In the genomic region with DNA sequence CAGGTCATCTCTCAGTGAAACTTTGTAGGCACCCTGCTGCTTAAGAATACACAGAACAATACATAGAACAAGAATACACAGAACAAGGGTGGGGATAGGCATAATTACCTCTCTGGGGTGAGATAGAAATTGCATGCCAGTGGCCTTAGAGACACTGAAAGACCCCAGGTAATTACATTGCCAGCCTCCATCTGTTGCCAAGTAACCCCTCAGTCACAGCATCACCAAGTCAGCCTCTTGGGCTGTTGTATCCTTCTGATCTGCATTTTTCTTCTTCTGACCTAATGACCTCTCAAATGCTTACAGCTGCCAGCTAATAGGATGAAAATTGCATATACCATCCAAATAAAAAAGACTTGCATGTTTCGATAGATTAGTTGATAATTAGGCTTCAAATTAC, we compare ENCODE assay signal across 17 cellular contexts.
"Had no signal": no experiment of that assay in that cellular context is flagged by ENCODE, and none has a peak within 500 bp of the region (broad histone marks: within the 10 kb centered on the region; RNA-seq: fewer than 3 reads in every experiment).

No MANE protein-coding gene starts in this region.

- DNase-seq: activated B cell treated with CpG ODN at 0.5 μM for 24 hours; activated CD4-positive, alpha-beta T cell treated with anti-CD3 and anti-CD28 coated beads for 48 hours; activated CD8-positive, alpha-beta memory T cell treated with anti-CD3 and anti-CD28 coated beads, Interleukin-2, amount 50 U/mL, for 4 hours; activated CD8-positive, alpha-beta T cell treated with anti-CD3 and anti-CD28 coated beads, Interleukin-2, amount 10 ng/mL, durations not matched to agents 7 days and 5 days; activated effector memory CD4-positive, alpha-beta T cell treated with anti-CD3 and anti-CD28 coated beads, Interleukin-2, amount 50 U/mL, for 16 hours; activated T-cell treated with anti-CD3 and anti-CD28 coated beads, Interleukin-2, amount 50 U/mL, for 48 hours; adrenal gland; caudate nucleus; effector CD4-positive, alpha-beta T cell; foreskin keratinocyte; glutamatergic neuron; pancreas; sigmoid colon; stimulated activated CD4-positive, alpha-beta T cell treated with anti-CD3 and anti-CD28 coated beads, Interleukin-1b, Interleukin-23, amount 100 ng/mL, for 48 hours had no signal

- H3K4me1 ChIP-seq: foreskin keratinocyte, pancreas, sigmoid colon had no signal

- H3K27me3 ChIP-seq: adrenal gland, foreskin keratinocyte, pancreas, sigmoid colon had no signal

- H3K4me3 ChIP-seq: adrenal gland, coronary artery, pancreas, sigmoid colon, thoracic aorta had no signal

- H3K27ac ChIP-seq: adrenal gland, coronary artery, foreskin keratinocyte, pancreas, sigmoid colon, thoracic aorta had no signal

- ATAC-seq: activated CD8-positive, alpha-beta T cell treated with anti-CD3 and anti-CD28 coated beads, Interleukin-2, amount 10 ng/mL, durations not matched to agents 7 days and 5 days; foreskin keratinocyte; pancreas; stimulated activated effector memory CD8-positive, alpha-beta T cell treated with anti-CD3 and anti-CD28 coated beads, Interleukin-12 subunit alpha, Interleukin-12 subunit beta, amount 100 ng/mL, for 72 hours had no signal

- H3K36me3 ChIP-seq: adrenal gland, pancreas, sigmoid colon, thoracic aorta had no signal

- H3K9me3 ChIP-seq: adrenal gland, pancreas, sigmoid colon, thoracic aorta had no signal
